Comparison of ENCODE assay signal across 8 cellular contexts in genomic region chr16:64089697-64090096, GRCh38.
A peak's percentile ranks its signal among the peaks of the same experiment; 100 is the strongest.
DNase-seq lines count a peak whose midpoint lies in the region; ATAC-seq and TF ChIP-seq lines count a peak whose summit lies in the region.

No MANE protein-coding gene starts in this region.

- intact Hi-C loops in Caco-2 (cut with micrococcal nuclease; ENCODE audit: unreplicated experiment), result loop anchor here (1.0 to 10.0 kb wide), 3 partner anchors 385 to 1029 kb away; no protein-coding TSS in a partner anchor

- POLR2A ChIA-PET in Caco-2 (lab: Charles Lee), result no interaction called here

- no peaks in the 10 kb centered on the region for H3K4me1 ChIP-seq in Caco-2

- BruUV-seq in Caco-2 (replicated peaks; lab: Mats Ljungman, UMichigan), result no TSS peak

- H3K4me3 Mint-ChIP-seq in Caco-2 (ENCODE audit: unreplicated experiment) (no peak overlapping the region), brain (no peak overlapping the region)

- H3K9me3 Mint-ChIP-seq in Caco-2 (ENCODE audit: unreplicated experiment), result no peaks in the 10 kb centered on the region
- H3K9me3 Mint-ChIP-seq in brain, result no peaks in the 10 kb centered on the region

- no peaks in the 10 kb centered on the region for H3K36me3 Mint-ChIP-seq in Caco-2 (ENCODE audit: insufficient read depth, unreplicated experiment)
- H3K36me3 Mint-ChIP-seq in brain, result no peaks in the 10 kb centered on the region

- peak; percentile 52 to 63 for TF ChIP-seq CTCF in Caco-2 (IDR thresholded peaks at IDR 0.05; ENCODE audit: insufficient read depth in 1 of 2, low read depth in 1 of 2, low read length in 1 of 2, severe bottlenecking in 1 of 2, unreplicated experiment in 1 of 2)
- peak; percentile 57 to 73 for TF ChIP-seq CTCF in brain (conservative IDR thresholded peaks at IDR 0.05)

- H3K27me3 Mint-ChIP-seq in Caco-2 (ENCODE audit: insufficient read depth, unreplicated experiment) (peaks cover 2% of the 10 kb centered on the region), brain (no peaks in the 10 kb centered on the region)

- no peaks in the 10 kb centered on the region for H3K9me3 ChIP-seq in Caco-2

- DNase-seq in Caco-2, result peak in 1 of 2 experiments; percentile 38
- DNase-seq in LHCN-M2 (ENCODE audit: low read depth), result peak; percentile 68
- DNase-seq in lung microvascular endothelial cell (ENCODE audit: low read depth in 2 of 2), result peak; percentile 1 to 29
- no peak for DNase-seq in 8988T

- no peaks in the 10 kb centered on the region for H3K27me3 ChIP-seq in Caco-2 (replicated peaks; ENCODE audit: control insufficient read depth, insufficient read depth, low read length)

- ATAC-seq in HG03039 (IDR thresholded peaks at IDR 0.05; ENCODE audit: unreplicated experiment), result no peak
- ATAC-seq in GM18873 (IDR thresholded peaks at IDR 0.05; ENCODE audit: low FRiP score, unreplicated experiment), result no peak
- ATAC-seq in HG02588 (IDR thresholded peaks at IDR 0.05; ENCODE audit: unreplicated experiment), result no peak

- no peaks in the 10 kb centered on the region for H3K36me3 ChIP-seq in Caco-2 (ENCODE audit: control insufficient read depth, insufficient read depth, low read length)

- H3K4me1 Mint-ChIP-seq in Caco-2 (ENCODE audit: low read depth, unreplicated experiment) (no peaks in the 10 kb centered on the region), brain (peaks cover 13% of the 10 kb centered on the region)

- H3K27ac Mint-ChIP-seq in Caco-2 (ENCODE audit: unreplicated experiment) (no peak overlapping the region), brain (no peak overlapping the region)

- CTCF ChIA-PET in Caco-2 (lab: Charles Lee), result no interaction called here

- H3K4me3 ChIP-seq in Caco-2 (ENCODE audit: low read depth, low read length), result no peak overlapping the region
